Comparison of ENCODE assay signal across 23 cellular contexts in the genomic region with DNA sequence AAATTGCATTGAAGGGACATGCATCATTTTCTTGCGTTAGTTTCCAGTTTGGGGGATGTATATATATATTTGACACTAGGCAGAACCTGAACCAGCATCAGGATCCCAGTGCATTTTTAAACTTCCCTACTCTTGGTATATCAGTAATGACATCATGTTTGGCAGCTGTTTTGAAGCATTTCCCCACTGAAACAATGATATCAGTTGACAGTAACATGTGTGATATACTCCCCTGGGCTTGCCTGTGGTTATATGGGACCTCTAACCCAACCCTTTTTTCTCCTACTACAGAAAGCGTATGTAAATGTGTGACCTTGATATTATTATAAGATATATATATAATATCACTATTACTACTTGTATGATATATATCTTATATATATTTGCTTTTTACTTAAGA.
"Had no signal": no experiment of that assay in that cellular context is flagged by ENCODE, and none has a peak within 500 bp of the region (broad histone marks: within the 10 kb centered on the region; RNA-seq: fewer than 3 reads in every experiment).

No MANE protein-coding gene starts in this region.

- FAIRE-seq: TTC549 had no signal

- H3K27me3 ChIP-seq: ascending aorta, brain microvascular endothelial cell, colonic mucosa, esophagus muscularis mucosa, gastroesophageal sphincter, upper lobe of left lung had no signal

- H3K36me3 ChIP-seq: ascending aorta, brain microvascular endothelial cell, colonic mucosa, esophagus muscularis mucosa, gastroesophageal sphincter, heart left ventricle, spleen, thoracic aorta, upper lobe of left lung had no signal

- H3K27ac Mint-ChIP-seq: activated naive CD4-positive, alpha-beta T cell treated with anti-CD3 and anti-CD28 coated beads, Interleukin-2, amount 50 U/mL, for 24 hours; naive thymus-derived CD4-positive, alpha-beta T cell; T-cell; T-helper 2 cell treated with Interferon-gamma antibody and Interleukin-4, amounts not matched to agents 5 μg/mL and 100 μg/mL, for 36 hours had no signal

- H3K27me3 Mint-ChIP-seq: activated naive CD4-positive, alpha-beta T cell treated with anti-CD3 and anti-CD28 coated beads, Interleukin-2, amount 50 U/mL, for 24 hours; naive thymus-derived CD4-positive, alpha-beta T cell had no signal

- H3K36me3 Mint-ChIP-seq: activated naive CD4-positive, alpha-beta T cell treated with anti-CD3 and anti-CD28 coated beads, Interleukin-2, amount 50 U/mL, for 24 hours; naive thymus-derived CD4-positive, alpha-beta T cell; T-cell had no signal

- H3K9me3 Mint-ChIP-seq: activated naive CD4-positive, alpha-beta T cell treated with anti-CD3 and anti-CD28 coated beads, Interleukin-2, amount 50 U/mL, for 24 hours; naive thymus-derived CD4-positive, alpha-beta T cell; T-cell; T-helper 2 cell treated with Interferon-gamma antibody and Interleukin-4, amounts not matched to agents 5 μg/mL and 100 μg/mL, for 36 hours had no signal

- DNase-seq: activated gamma-delta T cell treated with Interleukin-2 at 50 U/mL for 16 hours; activated T-cell treated with anti-CD3 and anti-CD28 coated beads, Interleukin-2, amount 50 U/mL, for 1 hour; brain microvascular endothelial cell; central memory CD4-positive, alpha-beta T cell; colonic mucosa; heart left ventricle; islet precursor cell; left colon; mucosa of descending colon; naive thymus-derived CD4-positive, alpha-beta T cell; spleen; stimulated activated CD4-positive, alpha-beta T cell treated with anti-CD3 and anti-CD28 coated beads, Interleukin-4, amount 100 ng/mL, for 1 hour; stimulated activated naive CD4-positive, alpha-beta T cell treated with Interleukin-2 at 50 U/mL for 16 hours; T-cell; upper lobe of left lung had no signal

- H3K4me1 ChIP-seq: ascending aorta, colonic mucosa, esophagus muscularis mucosa, gastroesophageal sphincter, heart left ventricle, spleen, upper lobe of left lung had no signal

- H3K4me3 Mint-ChIP-seq: activated naive CD4-positive, alpha-beta T cell treated with anti-CD3 and anti-CD28 coated beads, Interleukin-2, amount 50 U/mL, for 24 hours; naive thymus-derived CD4-positive, alpha-beta T cell; T-cell; T-helper 2 cell treated with Interferon-gamma antibody and Interleukin-4, amounts not matched to agents 5 μg/mL and 100 μg/mL, for 36 hours had no signal

- H3K9me3 ChIP-seq: ascending aorta, colonic mucosa, esophagus muscularis mucosa, gastroesophageal sphincter, heart left ventricle, mucosa of descending colon, spleen, thoracic aorta, upper lobe of left lung had no signal

- ATAC-seq: gastroesophageal sphincter; heart left ventricle; left colon; mucosa of descending colon; naive thymus-derived CD4-positive, alpha-beta T cell; sciatic nerve; T-cell had no signal

- H3K4me3 ChIP-seq: ascending aorta, colonic mucosa, esophagus muscularis mucosa, gastroesophageal sphincter, heart left ventricle, mucosa of descending colon, spleen, thoracic aorta, upper lobe of left lung had no signal

- H3K27ac ChIP-seq: ascending aorta, brain microvascular endothelial cell, colonic mucosa, esophagus muscularis mucosa, gastroesophageal sphincter, heart left ventricle, spleen, thoracic aorta, upper lobe of left lung had no signal

- H3K4me1 Mint-ChIP-seq: activated naive CD4-positive, alpha-beta T cell treated with anti-CD3 and anti-CD28 coated beads, Interleukin-2, amount 50 U/mL, for 24 hours had no signal
